ENCODE assay signal across 12 cellular contexts in genomic region chr15:99709243-99709986, GRCh38. TPM values are rescaled to one million over a fixed set of nuclear protein-coding genes. Genes with fewer than 3 reads are reported as not detected.
DNase-seq lines count a peak whose midpoint lies in the region; ATAC-seq, FAIRE-seq and TF ChIP-seq lines count a peak whose summit lies in the region.
"Had no signal": no experiment of that assay in that cellular context is flagged by ENCODE, and none has a peak within 500 bp of the region (broad histone marks: within the 10 kb centered on the region; RNA-seq: fewer than 3 reads in every experiment).

No MANE protein-coding gene starts in this region.

- DNase-seq in CD4-positive, alpha-beta T cell: no peak
- DNase-seq in astrocyte (ENCODE audit: low read depth) (no peak), left ventricle myocardium inferior (no peak), cortex of kidney (lab: John Stamatoyannopoulos, UW) (no peak), HUDEP-2 (lab: John Stamatoyannopoulos, UW; ENCODE audit: unreplicated experiment in 76 of 76) (no peak), hepatic stellate cell (ENCODE audit: low spot score) (no peak), OCI-M2 (lab: John Stamatoyannopoulos, UW; ENCODE audit: unreplicated experiment) (no peak)
- DNase-seq: effector CD4-positive, alpha-beta T cell; NCI-H2171 had no signal

- H3K4me1 Mint-ChIP-seq in CD4-positive, alpha-beta T cell (ENCODE audit: low read depth): peaks cover 41% of the 10 kb centered on the region
- peaks cover 24% of the 10 kb centered on the region for H3K4me1 Mint-ChIP-seq in astrocyte (ENCODE audit: low read depth, unreplicated experiment)

- peak overlapping the region; percentile 21 for H3K27ac Mint-ChIP-seq in CD4-positive, alpha-beta T cell
- no peak overlapping the region for H3K27ac Mint-ChIP-seq in astrocyte (ENCODE audit: unreplicated experiment)

- H3K4me1 ChIP-seq in astrocyte (ENCODE audit: insufficient read depth, low read length): peaks cover 22% of the 10 kb centered on the region
- peaks cover 86% of the 10 kb centered on the region for H3K4me1 ChIP-seq in left ventricle myocardium inferior
- H3K4me1 ChIP-seq in skeletal muscle satellite cell (ENCODE audit: control insufficient read depth, insufficient read depth, low read length): peaks cover 32% of the 10 kb centered on the region

- intact Hi-C loops in CD4-positive, alpha-beta T cell (cut with DNase I, micrococcal nuclease): no loop called here
- intact Hi-C loops in left ventricle myocardium inferior (cut with micrococcal nuclease): loop anchor here (5.0 to 10.0 kb wide), 2 partner anchors 145 to 422 kb away; partner anchors contain the start of gene MEF2A

- FAIRE-seq in astrocyte (lab: Jason Lieb, UNC): no peak

- H3K4me3 Mint-ChIP-seq in CD4-positive, alpha-beta T cell: no peak overlapping the region
- no peak overlapping the region for H3K4me3 Mint-ChIP-seq in astrocyte (ENCODE audit: unreplicated experiment)

- H3K4me3 ChIP-seq in astrocyte (ENCODE audit: insufficient read depth, low read depth, low read length) (no peak overlapping the region), left ventricle myocardium inferior (peak overlapping the region; percentile 19), skeletal muscle satellite cell (ENCODE audit: low read length) (peak overlapping the region; percentile 44)
- H3K4me3 ChIP-seq: SK-N-MC had no signal

- H3K9ac ChIP-seq in astrocyte (ENCODE audit: low read length): no peak overlapping the region
- peak overlapping the region; percentile 3 for H3K9ac ChIP-seq in skeletal muscle satellite cell (ENCODE audit: low read depth, low read length)

- H3K4me2 ChIP-seq in astrocyte (ENCODE audit: low read length): peak overlapping the region; percentile 58
- H3K4me2 ChIP-seq in skeletal muscle satellite cell (ENCODE audit: low read length): peak overlapping the region; percentile 75

- POLR2A ChIA-PET in CD4-positive, alpha-beta T cell (lab: Charles Lee): no interaction called here

- peaks cover 55% of the 10 kb centered on the region for H3K36me3 Mint-ChIP-seq in CD4-positive, alpha-beta T cell (ENCODE audit: low read depth)
- peaks cover 25% of the 10 kb centered on the region for H3K36me3 Mint-ChIP-seq in astrocyte (ENCODE audit: low read depth, unreplicated experiment)

- H3K27me3 ChIP-seq in CD4-positive, alpha-beta T cell (ENCODE audit: control insufficient read depth, insufficient read depth, low read length): no peaks in the 10 kb centered on the region
- H3K27me3 ChIP-seq in astrocyte (ENCODE audit: insufficient read depth, low read length) (no peaks in the 10 kb centered on the region), left ventricle myocardium inferior (ENCODE audit: low read depth) (no peaks in the 10 kb centered on the region), skeletal muscle satellite cell (ENCODE audit: control insufficient read depth, insufficient read depth, low read length) (no peaks in the 10 kb centered on the region)
- H3K27me3 ChIP-seq: neutrophil had no signal

- no peak for TF ChIP-seq CTCF in CD4-positive, alpha-beta T cell (IDR thresholded peaks at IDR 0.05)
- TF ChIP-seq CTCF in astrocyte (IDR thresholded peaks at IDR 0.05; ENCODE audit: insufficient read depth, low read depth, low read length) (no peak), left ventricle myocardium inferior (IDR thresholded peaks at IDR 0.05; ENCODE audit: borderline replicate concordance) (no peak)

- H3K9me3 ChIP-seq in CD4-positive, alpha-beta T cell (ENCODE audit: control insufficient read depth, low read length): no peaks in the 10 kb centered on the region
- H3K9me3 ChIP-seq in astrocyte (ENCODE audit: insufficient read depth, low read depth, low read length) (no peaks in the 10 kb centered on the region), left ventricle myocardium inferior (replicated peaks) (no peaks in the 10 kb centered on the region), skeletal muscle satellite cell (replicated peaks; ENCODE audit: low read length) (no peaks in the 10 kb centered on the region)
- H3K9me3 ChIP-seq: neutrophil had no signal

- CTCF ChIA-PET in CD4-positive, alpha-beta T cell (lab: Charles Lee): no interaction called here

- peaks cover 20% of the 10 kb centered on the region for H3K36me3 ChIP-seq in astrocyte (ENCODE audit: insufficient read depth, low read length)
- peaks cover 42% of the 10 kb centered on the region for H3K36me3 ChIP-seq in left ventricle myocardium inferior
- peaks cover 24% of the 10 kb centered on the region for H3K36me3 ChIP-seq in skeletal muscle satellite cell (ENCODE audit: insufficient read depth, low read length)

- no peak overlapping the region for H3K27ac ChIP-seq in CD4-positive, alpha-beta T cell (ENCODE audit: low read depth, low read length)
- H3K27ac ChIP-seq in astrocyte (ENCODE audit: low read depth, low read length) (no peak overlapping the region), left ventricle myocardium inferior (replicated peaks) (peak overlapping the region; percentile 90)
- H3K27ac ChIP-seq: neutrophil, SK-N-MC had no signal

- no peaks in the 10 kb centered on the region for H3K9me3 Mint-ChIP-seq in CD4-positive, alpha-beta T cell
- H3K9me3 Mint-ChIP-seq in astrocyte (ENCODE audit: unreplicated experiment): no peaks in the 10 kb centered on the region

- H2AFZ ChIP-seq in astrocyte (ENCODE audit: low read depth, low read length): no peak overlapping the region

- H3K79me2 ChIP-seq in astrocyte (ENCODE audit: insufficient read depth, low read length): no peaks in the 10 kb centered on the region

- no peaks in the 10 kb centered on the region for H3K27me3 Mint-ChIP-seq in CD4-positive, alpha-beta T cell
- H3K27me3 Mint-ChIP-seq in astrocyte (ENCODE audit: low read depth, unreplicated experiment): no peaks in the 10 kb centered on the region

- no peaks in the 10 kb centered on the region for H4K20me1 ChIP-seq in astrocyte (ENCODE audit: insufficient read depth, low read length)

- ATAC-seq in CD4-positive, alpha-beta T cell (ENCODE audit: poor library complexity): no peak

RNA-seq across cellular contexts. Expression of gene LYSMD4, which starts 23.8 kb away (rescaled TPM):
- total RNA-seq in CD4-positive, alpha-beta T cell: 10 to 100 TPM; 12.9 to 13.0 TPM
- 3.8 and 5.0 TPM in 2 replicates for total RNA-seq in astrocyte
- total RNA-seq in left ventricle myocardium inferior: 9.8 TPM
- total RNA-seq in skeletal muscle satellite cell (2012; rRNA removed): 5.6 and 8.5 TPM in 2 replicates
